13 cellular contexts compared by ENCODE assay signal in genomic region chr13:50691176-50691681, GRCh38.
DNase-seq lines count a peak whose midpoint lies in the region; ATAC-seq and TF ChIP-seq lines count a peak whose summit lies in the region.
"Had no signal": no experiment of that assay in that cellular context is flagged by ENCODE, and none has a peak within 500 bp of the region (broad histone marks: within the 10 kb centered on the region; RNA-seq: fewer than 3 reads in every experiment).

No MANE protein-coding gene starts in this region.

- H3K27ac ChIP-seq in VCaP (peak overlapping the region; percentile 53), smooth muscle cell (ENCODE audit: low read depth) (peak overlapping the region; percentile 21), ovary (no peak overlapping the region)
- H3K27ac ChIP-seq: ascending aorta, SJCRH30 had no signal

- peaks cover 37% of the 10 kb centered on the region for H3K4me1 ChIP-seq in smooth muscle cell (ENCODE audit: low read depth)
- H3K4me1 ChIP-seq in ovary (ENCODE audit: insufficient read depth): no peaks in the 10 kb centered on the region

- no peak for TF ChIP-seq EP300 in ovary (IDR thresholded peaks at IDR 0.05)

- no peak overlapping the region for H3K4me3 ChIP-seq in smooth muscle cell
- H3K4me3 ChIP-seq in ovary: no peak overlapping the region
- H3K4me3 ChIP-seq: ascending aorta, SJCRH30 had no signal

- no peak overlapping the region for H3K9ac ChIP-seq in smooth muscle cell (ENCODE audit: low read depth)

- no peak overlapping the region for H2AFZ ChIP-seq in smooth muscle cell (ENCODE audit: low read depth)

- TF ChIP-seq POLR2A in ovary (IDR thresholded peaks at IDR 0.05): no peak

- H3K4me2 ChIP-seq in smooth muscle cell: peak overlapping the region; percentile 1

- peaks cover 42% of the 10 kb centered on the region for H3F3A ChIP-seq in smooth muscle cell (ENCODE audit: low read depth)

- H4K20me1 ChIP-seq in smooth muscle cell (ENCODE audit: low read depth): no peaks in the 10 kb centered on the region

- peaks cover 9% of the 10 kb centered on the region for H3K27me3 ChIP-seq in smooth muscle cell (ENCODE audit: low read depth)
- H3K27me3 ChIP-seq in ovary: no peaks in the 10 kb centered on the region
- H3K27me3 ChIP-seq: ascending aorta, SJCRH30 had no signal

- ATAC-seq in left ventricle myocardium superior (peak; percentile 23), HG03139 (IDR thresholded peaks at IDR 0.05; ENCODE audit: unreplicated experiment) (no peak)

- H3K9me3 ChIP-seq in smooth muscle cell (replicated peaks; ENCODE audit: low read depth) (no peaks in the 10 kb centered on the region), ovary (no peaks in the 10 kb centered on the region)
- H3K9me3 ChIP-seq: ascending aorta, Caco-2, SJCRH30 had no signal

- DNase-seq in NCI-H748 (lab: John Stamatoyannopoulos, UW; ENCODE audit: unreplicated experiment) (peak; percentile 32), NCI-H748 treated with DMSO at 0.1 percent for 48 hours (lab: John Stamatoyannopoulos, UW) (no peak), left ventricle myocardium superior (no peak), smooth muscle cell (lab: John Stamatoyannopoulos, UW; ENCODE audit: unreplicated experiment) (no peak), ovary (no peak)
- no peak for DNase-seq in stimulated activated CD4-positive, alpha-beta T cell treated with anti-CD3 and anti-CD28 coated beads, Interleukin-4, amount 100 ng/mL, for 4 hours
- DNase-seq: NCI-H1436, occipital lobe, SJCRH30 had no signal

- 13% methylated on average over 3 of the region's 3 CpGs for WGBS in smooth muscle cell (ENCODE audit: low lambda C conversion rate)
- WGBS in ovary, 3 donors: 45 to 50% (median 45%) methylated on average over 3 of the region's 3 CpGs

- intact Hi-C loops in left ventricle myocardium superior (cut with micrococcal nuclease) (no loop called here), ovary (cut with DNase I) (no loop called here)

- no peaks in the 10 kb centered on the region for H3K79me2 ChIP-seq in smooth muscle cell (ENCODE audit: low read depth)

- TF ChIP-seq CTCF in VCaP (conservative IDR thresholded peaks at IDR 0.05): no peak
- no peak for TF ChIP-seq CTCF in smooth muscle cell (IDR thresholded peaks at IDR 0.05; ENCODE audit: borderline replicate concordance, insufficient read depth, poor library complexity, severe bottlenecking)
- TF ChIP-seq CTCF in ovary (IDR thresholded peaks at IDR 0.05): no peak

- H3K36me3 ChIP-seq in smooth muscle cell (ENCODE audit: low read depth): no peaks in the 10 kb centered on the region
- H3K36me3 ChIP-seq in ovary: no peaks in the 10 kb centered on the region
- H3K36me3 ChIP-seq: ascending aorta, SJCRH30 had no signal

Comparison
In these comparisons a context has a peak if more than half of its experiments do, and no peak if none do; other contexts are left out.
1. H3K27ac ChIP-seq: peak in VCaP (single experiment) and smooth muscle cell (single experiment); none in ovary (0 of 2).